In the genomic region with DNA sequence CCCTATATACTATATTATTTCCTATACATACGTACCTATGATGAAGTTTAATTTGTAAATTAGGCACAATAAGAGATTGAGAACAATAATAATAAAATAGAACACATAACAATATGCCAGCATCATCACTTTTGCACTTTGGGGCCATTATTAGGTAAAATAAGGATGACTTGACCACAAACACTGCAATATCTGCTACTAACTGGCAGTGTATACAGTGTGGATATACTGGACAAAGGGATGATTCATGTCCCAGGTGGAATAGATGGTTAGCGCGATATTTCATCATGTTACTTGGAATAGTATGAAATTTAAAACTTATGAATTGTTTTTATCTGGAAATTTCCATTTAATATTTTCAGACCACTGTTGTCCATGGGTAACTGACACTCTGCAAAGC, we compare ENCODE assay signal across 21 cellular contexts.
"Had no signal": no experiment of that assay in that cellular context is flagged by ENCODE, and none has a peak within 500 bp of the region (broad histone marks: within the 10 kb centered on the region; RNA-seq: fewer than 3 reads in every experiment).

No MANE protein-coding gene starts in this region.

- ATAC-seq: activated CD8-positive, alpha-beta T cell treated with anti-CD3 and anti-CD28 coated beads for 36 hours; esophagus mucosa had no signal

- H3K9me3 Mint-ChIP-seq: activated CD4-positive, alpha-beta T cell treated with anti-CD3 and anti-CD28 coated beads, Interleukin-2, amount 10 ng/mL, durations not matched to agents 24 days and 14 days; type B pancreatic cell had no signal

- DNase-seq: activated CD4-positive, alpha-beta T cell treated with anti-CD3 and anti-CD28 coated beads, Interleukin-2, amount 10 ng/mL, durations not matched to agents 24 days and 14 days; activated CD8-positive, alpha-beta T cell treated with anti-CD3 and anti-CD28 coated beads for 36 hours; activated naive CD4-positive, alpha-beta T cell treated with Interleukin-2 at 50 U/mL for 16 hours; activated T-cell treated with anti-CD3 and anti-CD28 coated beads, Interleukin-2, amount 50 U/mL, for 1 hour; cortex of kidney; nephron progenitor cell; occipital lobe; small intestine; stimulated activated CD4-positive, alpha-beta T cell treated with anti-CD3 and anti-CD28 coated beads, Interleukin-15, amount 100 ng/mL, for 24 hours; stimulated activated CD4-positive, alpha-beta T cell treated with anti-CD3 and anti-CD28 coated beads, Interleukin-2, amount 100 ng/mL, for 48 hours; stomach; T-helper 1 cell; T-helper 9 cell; testis had no signal

- H3K9me3 ChIP-seq: testis had no signal

- H3K27ac ChIP-seq: stomach, testis had no signal

- H3K27me3 ChIP-seq: right atrium auricular region, stomach, testis had no signal

- H3K4me3 Mint-ChIP-seq: activated CD4-positive, alpha-beta T cell treated with anti-CD3 and anti-CD28 coated beads, Interleukin-2, amount 10 ng/mL, durations not matched to agents 24 days and 14 days; activated CD8-positive, alpha-beta T cell treated with anti-CD3 and anti-CD28 coated beads for 36 hours; brain; nephron progenitor cell; type B pancreatic cell had no signal

- H3K27ac Mint-ChIP-seq: activated CD4-positive, alpha-beta T cell treated with anti-CD3 and anti-CD28 coated beads, Interleukin-2, amount 10 ng/mL, durations not matched to agents 24 days and 14 days; activated CD8-positive, alpha-beta T cell treated with anti-CD3 and anti-CD28 coated beads for 36 hours; activated T-helper 2 cell treated with anti-CD3 and anti-CD28 coated beads, Interferon-gamma antibody, Interleukin-2, Interleukin-4, amounts not matched to agents 10 μg/mL and 5 μg/mL and 100 μg/mL, durations not matched to agents 14 hours and 24 hours and 36 hours; nephron progenitor cell; progenitor cell of endocrine pancreas had no signal

- H3K4me1 ChIP-seq: testis had no signal

- H3K27me3 Mint-ChIP-seq: activated CD4-positive, alpha-beta T cell treated with anti-CD3 and anti-CD28 coated beads, Interleukin-2, amount 10 ng/mL, durations not matched to agents 24 days and 14 days; activated CD8-positive, alpha-beta T cell treated with anti-CD3 and anti-CD28 coated beads for 36 hours; brain; progenitor cell of endocrine pancreas; type B pancreatic cell had no signal

- FAIRE-seq: endometrium, small intestine had no signal

- H3K4me3 ChIP-seq: right atrium auricular region, stomach, testis had no signal
